ENCODE assay signal across 1 cellular context in genomic region chr9:113275147-113276131, GRCh38.
A peak's percentile ranks its signal among the peaks of the same experiment; 100 is the strongest.
TF ChIP-seq lines count a peak whose summit lies in the region.

Gene CDC26, minus strand, starts transcription at chr9:113275572. Its CDS starts 3,065 bp downstream, at chr9:113272507.
Gene PRPF4, plus strand, starts transcription at chr9:113275658. Its CDS starts 86 bp downstream, at chr9:113275744.

TF ChIP-seq in SK-N-SH, 30 proteins besides CTCF, POLR2A, EP300 and RAD21 (continued from another document):
- TF ChIP-seq REST (IDR thresholded peaks at IDR 0.05; ENCODE audit: low read depth, low read length) (no peak), USF1 (IDR thresholded peaks at IDR 0.05; ENCODE audit: borderline replicate concordance, low read depth) (no peak), FOXM1 (IDR thresholded peaks at IDR 0.05; ENCODE audit: low read depth) (no peak), MAX (IDR thresholded peaks at IDR 0.05; ENCODE audit: low read depth) (peak; percentile 96), ZBTB33 (IDR thresholded peaks at IDR 0.05; ENCODE audit: borderline replicate concordance, low read depth) (peak; percentile 97), IRF3 (IDR thresholded peaks at IDR 0.05; ENCODE audit: low read depth, low read length) (no peak), RCOR1 (IDR thresholded peaks at IDR 0.05; ENCODE audit: low read length) (0 out of 2 replicates have a peak, but pooled peaks have one; percentile 32), PBX3 (IDR thresholded peaks at IDR 0.05) (no peak; the same call in 1 of the 2 replicates), TEAD4 (IDR thresholded peaks at IDR 0.05; ENCODE audit: borderline replicate concordance, insufficient read depth) (no peak)
